9 cellular contexts compared by ENCODE assay signal in genomic region chr19:55284405-55285058, GRCh38. TPM values are rescaled to one million over a fixed set of nuclear protein-coding genes. Genes with fewer than 3 reads are reported as not detected.
DNase-seq lines count a peak whose midpoint lies in the region; TF ChIP-seq lines count a peak whose summit lies in the region.
"Had no signal": no experiment of that assay in that cellular context is flagged by ENCODE, and none has a peak within 500 bp of the region (broad histone marks: within the 10 kb centered on the region; RNA-seq: fewer than 3 reads in every experiment).

No MANE protein-coding gene starts in this region.

- no peaks in the 10 kb centered on the region for H3K27me3 ChIP-seq in BE2C
- H3K27me3 ChIP-seq in effector memory CD4-positive, alpha-beta T cell (replicated peaks; ENCODE audit: control insufficient read depth, insufficient read depth, low read length, poor library complexity, severe bottlenecking): no peaks in the 10 kb centered on the region
- H3K27me3 ChIP-seq in neuron (ENCODE audit: insufficient read depth, low read length): no peaks in the 10 kb centered on the region

- H3K9me3 ChIP-seq in BE2C (no peaks in the 10 kb centered on the region), neuron (ENCODE audit: low read length) (no peaks in the 10 kb centered on the region)
- H3K9me3 ChIP-seq in effector memory CD4-positive, alpha-beta T cell (ENCODE audit: control insufficient read depth, low read length): no peaks in the 10 kb centered on the region

- H3K4me3 ChIP-seq in BE2C (ENCODE audit: low read depth, low read length): peak overlapping the region; percentile 58
- H3K4me3 ChIP-seq in effector memory CD4-positive, alpha-beta T cell (ENCODE audit: insufficient read depth, low read depth, low read length, poor library complexity, severe bottlenecking): no peak overlapping the region
- H3K4me3 ChIP-seq in neuron (ENCODE audit: low read length): peak overlapping the region; percentile 58

- H3K27ac ChIP-seq in effector memory CD4-positive, alpha-beta T cell (ENCODE audit: insufficient read depth, low read length, poor library complexity, severe bottlenecking): peak overlapping the region; percentile 18

- no peak for DNase-seq in BE2C
- peak; percentile 5 for DNase-seq in NCI-H1105 treated with DMSO at 0.1 percent for 48 hours (lab: John Stamatoyannopoulos, UW)
- no peak for DNase-seq in effector memory CD4-positive, alpha-beta T cell
- DNase-seq in kidney tubule cell (ENCODE audit: low spot score): no peak
- DNase-seq in NCI-H1436 treated with DMSO at 0.1 percent for 48 hours (lab: John Stamatoyannopoulos, UW): no peak
- no peak for DNase-seq in NCI-H1092 (lab: John Stamatoyannopoulos, UW)
- DNase-seq in NK-92 treated with Interleukin-12 subunit alpha and Interleukin-12 subunit beta, amount 100 ng/mL, for 24 hours (lab: John Stamatoyannopoulos, UW): no peak
- DNase-seq: GF-D8 had no signal

- H3K4me1 ChIP-seq in BE2C (0 out of 2 replicates have a peak, but pooled peaks cover 3% of the 10 kb centered on the region), neuron (ENCODE audit: insufficient read depth, low read length) (peaks cover 23% of the 10 kb centered on the region)
- H3K4me1 ChIP-seq in effector memory CD4-positive, alpha-beta T cell (ENCODE audit: control insufficient read depth, insufficient read depth, low read length, poor library complexity, severe bottlenecking): peaks cover 7% of the 10 kb centered on the region

- TF ChIP-seq CTCF in BE2C (IDR thresholded peaks at IDR 0.05; ENCODE audit: low read depth, low read length): no peak

- H3K36me3 ChIP-seq in BE2C (peaks cover 8% of the 10 kb centered on the region), neuron (ENCODE audit: insufficient read depth, low read length) (peaks cover 25% of the 10 kb centered on the region)
- no peaks in the 10 kb centered on the region for H3K36me3 ChIP-seq in effector memory CD4-positive, alpha-beta T cell (ENCODE audit: control insufficient read depth, insufficient read depth, low read length)

- H2AFZ ChIP-seq in neuron (ENCODE audit: low read depth, low read length): no peak overlapping the region

RNA-seq across cellular contexts. Expression of gene BRSK1, which starts 0.7 kb away (rescaled TPM):
- 51.3 TPM for polyA plus RNA-seq in BE2C (2012; ENCODE audit: insufficient read depth, insufficient read length, low read depth)

RNA-seq across cellular contexts. Expression of gene HSPBP1, which starts 4.6 kb away (rescaled TPM):
- 132 TPM for polyA plus RNA-seq in BE2C (2012; ENCODE audit: insufficient read depth, insufficient read length, low read depth)

RNA-seq across cellular contexts. Expression of gene PPP6R1, which starts 25.7 kb away (rescaled TPM):
- 140 TPM for polyA plus RNA-seq in BE2C (2012; ENCODE audit: insufficient read depth, insufficient read length, low read depth)

RNA-seq across cellular contexts. Expression of gene TMEM150B, which starts 40.6 kb away (rescaled TPM):
- polyA plus RNA-seq in BE2C (2012; ENCODE audit: insufficient read depth, insufficient read length, low read depth): not detected

RNA-seq across cellular contexts. Expression of gene KMT5C, which starts 55.1 kb away (rescaled TPM):
- polyA plus RNA-seq in BE2C (2012; ENCODE audit: insufficient read depth, insufficient read length, low read depth): 24.8 TPM
